12 cellular contexts compared by ENCODE assay signal in genomic region chr5:115389799-115390382, GRCh38.
A peak's percentile ranks its signal among the peaks of the same experiment; 100 is the strongest.
DNase-seq lines count a peak whose midpoint lies in the region; ATAC-seq and TF ChIP-seq lines count a peak whose summit lies in the region.
"Had no signal": no experiment of that assay in that cellular context is flagged by ENCODE, and none has a peak within 500 bp of the region (broad histone marks: within the 10 kb centered on the region; RNA-seq: fewer than 3 reads in every experiment).

No MANE protein-coding gene starts in this region.

- peak overlapping the region; percentile 2 for H3K4me3 Mint-ChIP-seq in activated CD4-positive, alpha-beta memory T cell treated with anti-CD3 and anti-CD28 coated beads for 36 hours
- no peak overlapping the region for H3K4me3 Mint-ChIP-seq in activated CD4-positive, alpha-beta memory T cell treated with anti-CD3 and anti-CD28 coated beads, Interleukin-2, amount 10 ng/mL, durations not matched to agents 7 days and 5 days
- no peak overlapping the region for H3K4me3 Mint-ChIP-seq in stimulated activated naive B cell treated with anti-CD40 and anti-IgM and Interleukin-4, amounts not matched to agents 10 μg/mL and 1 μg/mL and 100 μg/mL, for 72 hours
- no peak overlapping the region for H3K4me3 Mint-ChIP-seq in T-helper 2 cell treated with Interferon-gamma antibody and Interleukin-4, amounts not matched to agents 5 μg/mL and 100 μg/mL, for 36 hours
- H3K4me3 Mint-ChIP-seq: IgD-negative memory B cell had no signal

- no peaks in the 10 kb centered on the region for H3K9me3 Mint-ChIP-seq in activated CD4-positive, alpha-beta memory T cell treated with anti-CD3 and anti-CD28 coated beads for 36 hours
- H3K9me3 Mint-ChIP-seq in activated CD4-positive, alpha-beta memory T cell treated with anti-CD3 and anti-CD28 coated beads, Interleukin-2, amount 10 ng/mL, durations not matched to agents 7 days and 5 days: no peaks in the 10 kb centered on the region
- H3K9me3 Mint-ChIP-seq in stimulated activated naive B cell treated with anti-CD40 and anti-IgM and Interleukin-4, amounts not matched to agents 10 μg/mL and 1 μg/mL and 100 μg/mL, for 72 hours: no peaks in the 10 kb centered on the region
- H3K9me3 Mint-ChIP-seq in T-helper 2 cell treated with Interferon-gamma antibody and Interleukin-4, amounts not matched to agents 5 μg/mL and 100 μg/mL, for 36 hours: no peaks in the 10 kb centered on the region
- H3K9me3 Mint-ChIP-seq: activated T-helper 2 cell treated with anti-CD3 and anti-CD28 coated beads, Interferon-gamma antibody, Interleukin-2, Interleukin-4, amounts not matched to agents 10 μg/mL and 5 μg/mL and 100 μg/mL, durations not matched to agents 14 hours and 24 hours and 36 hours had no signal

- ATAC-seq in stimulated activated naive B cell treated with anti-CD40 and anti-IgM and Interleukin-4, amounts not matched to agents 10 μg/mL and 1 μg/mL and 100 μg/mL, for 72 hours (replicated peaks): peak; percentile 45 to 47
- ATAC-seq in GM18907 (IDR thresholded peaks at IDR 0.05; ENCODE audit: unreplicated experiment): no peak

- H3K4me3 ChIP-seq in NB4 (ENCODE audit: low read depth, low read length) (no peak overlapping the region), esophagus muscularis mucosa (no peak overlapping the region)

- no peaks in the 10 kb centered on the region for H3K27me3 ChIP-seq in esophagus muscularis mucosa

- no peak for TF ChIP-seq POLR2A in NB4 (IDR thresholded peaks at IDR 0.05; ENCODE audit: extremely low read depth, insufficient read length)
- no peak for TF ChIP-seq POLR2A in esophagus muscularis mucosa (IDR thresholded peaks at IDR 0.05; ENCODE audit: low read depth)

- H3K4me1 Mint-ChIP-seq in activated CD4-positive, alpha-beta memory T cell treated with anti-CD3 and anti-CD28 coated beads for 36 hours (ENCODE audit: low read depth): no peaks in the 10 kb centered on the region
- no peaks in the 10 kb centered on the region for H3K4me1 Mint-ChIP-seq in activated CD4-positive, alpha-beta memory T cell treated with anti-CD3 and anti-CD28 coated beads, Interleukin-2, amount 10 ng/mL, durations not matched to agents 7 days and 5 days
- peaks cover 0 to 2% of the 10 kb centered on the region in 2 donors for H3K4me1 Mint-ChIP-seq in stimulated activated naive B cell treated with anti-CD40 and anti-IgM and Interleukin-4, amounts not matched to agents 10 μg/mL and 1 μg/mL and 100 μg/mL, for 72 hours
- H3K4me1 Mint-ChIP-seq in T-helper 2 cell treated with Interferon-gamma antibody and Interleukin-4, amounts not matched to agents 5 μg/mL and 100 μg/mL, for 36 hours (ENCODE audit: low read depth): no peaks in the 10 kb centered on the region

- H3K27me3 Mint-ChIP-seq in activated CD4-positive, alpha-beta memory T cell treated with anti-CD3 and anti-CD28 coated beads for 36 hours: no peaks in the 10 kb centered on the region
- peaks cover 5% of the 10 kb centered on the region for H3K27me3 Mint-ChIP-seq in activated CD4-positive, alpha-beta memory T cell treated with anti-CD3 and anti-CD28 coated beads, Interleukin-2, amount 10 ng/mL, durations not matched to agents 7 days and 5 days
- peaks cover 0 to 3% of the 10 kb centered on the region in 2 donors for H3K27me3 Mint-ChIP-seq in stimulated activated naive B cell treated with anti-CD40 and anti-IgM and Interleukin-4, amounts not matched to agents 10 μg/mL and 1 μg/mL and 100 μg/mL, for 72 hours
- no peaks in the 10 kb centered on the region for H3K27me3 Mint-ChIP-seq in T-helper 2 cell treated with Interferon-gamma antibody and Interleukin-4, amounts not matched to agents 5 μg/mL and 100 μg/mL, for 36 hours (ENCODE audit: low read depth)
- H3K27me3 Mint-ChIP-seq: IgD-negative memory B cell had no signal

- peaks cover 13 to 30% (median 24%) of the 10 kb centered on the region in 4 donors for H3K4me1 ChIP-seq in esophagus muscularis mucosa

- peak overlapping the region in 3 of 4 donors; percentile 21 to 54 (median 40) for H3K27ac ChIP-seq in esophagus muscularis mucosa (replicated peaks in 1 of 4)

- no peaks in the 10 kb centered on the region for H3K36me3 ChIP-seq in esophagus muscularis mucosa

- intact Hi-C loops in activated CD4-positive, alpha-beta memory T cell treated with anti-CD3 and anti-CD28 coated beads for 36 hours (cut with micrococcal nuclease): no loop called here
- intact Hi-C loops in esophagus muscularis mucosa (cut with DNase I): no loop called here

- DNase-seq in activated CD4-positive, alpha-beta memory T cell treated with anti-CD3 and anti-CD28 coated beads for 36 hours: no peak
- no peak for DNase-seq in activated CD4-positive, alpha-beta memory T cell treated with anti-CD3 and anti-CD28 coated beads, Interleukin-2, amount 10 ng/mL, durations not matched to agents 7 days and 5 days
- DNase-seq in NB4 (ENCODE audit: low read depth) (peak; percentile 19), esophagus muscularis mucosa (ENCODE audit: extremely low spot score) (peak; percentile 88), SW480 (ENCODE audit: low spot score) (no peak)
- no peak for DNase-seq in stimulated activated naive B cell treated with anti-CD40 and anti-IgM and Interleukin-4, amounts not matched to agents 10 μg/mL and 1 μg/mL and 100 μg/mL, for 72 hours
- DNase-seq in T-helper 2 cell treated with Interferon-gamma antibody and Interleukin-4, amounts not matched to agents 5 μg/mL and 100 μg/mL, for 36 hours (ENCODE audit: low spot score): no peak
- DNase-seq: NCI-H2107; stimulated activated naive CD4-positive, alpha-beta T cell treated with Interleukin-2 at 50 U/mL for 16 hours had no signal

- TF ChIP-seq EP300 in esophagus muscularis mucosa (IDR thresholded peaks at IDR 0.05): no peak

- CTCF ChIA-PET in activated CD4-positive, alpha-beta memory T cell treated with anti-CD3 and anti-CD28 coated beads for 36 hours (lab: Charles Lee): interaction anchor here (1.6 kb wide), 1 partner anchor 184 kb away, joined by 6 read pairs; no protein-coding TSS in a partner anchor
- CTCF ChIA-PET in activated CD4-positive, alpha-beta memory T cell treated with anti-CD3 and anti-CD28 coated beads, Interleukin-2, amount 10 ng/mL, durations not matched to agents 7 days and 5 days (lab: Charles Lee): no interaction called here

- H3K9me3 ChIP-seq in esophagus muscularis mucosa: no peaks in the 10 kb centered on the region

- WGBS in esophagus muscularis mucosa: 81% methylated on average over 15 of the region's 15 CpGs

- H3K36me3 Mint-ChIP-seq in activated CD4-positive, alpha-beta memory T cell treated with anti-CD3 and anti-CD28 coated beads for 36 hours: no peaks in the 10 kb centered on the region
- no peaks in the 10 kb centered on the region for H3K36me3 Mint-ChIP-seq in activated CD4-positive, alpha-beta memory T cell treated with anti-CD3 and anti-CD28 coated beads, Interleukin-2, amount 10 ng/mL, durations not matched to agents 7 days and 5 days (ENCODE audit: low read depth)
- no peaks in the 10 kb centered on the region for H3K36me3 Mint-ChIP-seq in stimulated activated naive B cell treated with anti-CD40 and anti-IgM and Interleukin-4, amounts not matched to agents 10 μg/mL and 1 μg/mL and 100 μg/mL, for 72 hours
- no peaks in the 10 kb centered on the region for H3K36me3 Mint-ChIP-seq in T-helper 2 cell treated with Interferon-gamma antibody and Interleukin-4, amounts not matched to agents 5 μg/mL and 100 μg/mL, for 36 hours (ENCODE audit: low read depth)
- H3K36me3 Mint-ChIP-seq: IgD-negative memory B cell had no signal

- peak; percentile 6 for TF ChIP-seq CTCF in NB4 (IDR thresholded peaks at IDR 0.05; ENCODE audit: low read depth, low read length)
- no peak for TF ChIP-seq CTCF in esophagus muscularis mucosa (IDR thresholded peaks at IDR 0.05)

- POLR2A ChIA-PET in activated CD4-positive, alpha-beta memory T cell treated with anti-CD3 and anti-CD28 coated beads for 36 hours (lab: Charles Lee): no interaction called here
- POLR2A ChIA-PET in activated CD4-positive, alpha-beta memory T cell treated with anti-CD3 and anti-CD28 coated beads, Interleukin-2, amount 10 ng/mL, durations not matched to agents 7 days and 5 days (lab: Charles Lee): no interaction called here

- no peak overlapping the region for H3K27ac Mint-ChIP-seq in activated CD4-positive, alpha-beta memory T cell treated with anti-CD3 and anti-CD28 coated beads for 36 hours
- H3K27ac Mint-ChIP-seq in activated CD4-positive, alpha-beta memory T cell treated with anti-CD3 and anti-CD28 coated beads, Interleukin-2, amount 10 ng/mL, durations not matched to agents 7 days and 5 days: no peak overlapping the region
- no peak overlapping the region for H3K27ac Mint-ChIP-seq in stimulated activated naive B cell treated with anti-CD40 and anti-IgM and Interleukin-4, amounts not matched to agents 10 μg/mL and 1 μg/mL and 100 μg/mL, for 72 hours
- H3K27ac Mint-ChIP-seq in T-helper 2 cell treated with Interferon-gamma antibody and Interleukin-4, amounts not matched to agents 5 μg/mL and 100 μg/mL, for 36 hours: no peak overlapping the region
- H3K27ac Mint-ChIP-seq: activated T-helper 2 cell treated with anti-CD3 and anti-CD28 coated beads, Interferon-gamma antibody, Interleukin-2, Interleukin-4, amounts not matched to agents 10 μg/mL and 5 μg/mL and 100 μg/mL, durations not matched to agents 14 hours and 24 hours and 36 hours; IgD-negative memory B cell had no signal

Comparison
In these comparisons a context has a peak if more than half of its experiments do, and no peak if none do; other contexts are left out.
1. DNase-seq: peak in NB4 (single experiment) and esophagus muscularis mucosa (single experiment); none in activated CD4-positive, alpha-beta memory T cell treated with anti-CD3 and anti-CD28 coated beads for 36 hours (single experiment), activated CD4-positive, alpha-beta memory T cell treated with anti-CD3 and anti-CD28 coated beads, Interleukin-2, amount 10 ng/mL, durations not matched to agents 7 days and 5 days (single experiment), stimulated activated naive B cell treated with anti-CD40 and anti-IgM and Interleukin-4, amounts not matched to agents 10 μg/mL and 1 μg/mL and 100 μg/mL, for 72 hours (single experiment), T-helper 2 cell treated with Interferon-gamma antibody and Interleukin-4, amounts not matched to agents 5 μg/mL and 100 μg/mL, for 36 hours (single experiment) and SW480 (single experiment).